Comparison of ENCODE assay signal across 17 cellular contexts in the genomic region with DNA sequence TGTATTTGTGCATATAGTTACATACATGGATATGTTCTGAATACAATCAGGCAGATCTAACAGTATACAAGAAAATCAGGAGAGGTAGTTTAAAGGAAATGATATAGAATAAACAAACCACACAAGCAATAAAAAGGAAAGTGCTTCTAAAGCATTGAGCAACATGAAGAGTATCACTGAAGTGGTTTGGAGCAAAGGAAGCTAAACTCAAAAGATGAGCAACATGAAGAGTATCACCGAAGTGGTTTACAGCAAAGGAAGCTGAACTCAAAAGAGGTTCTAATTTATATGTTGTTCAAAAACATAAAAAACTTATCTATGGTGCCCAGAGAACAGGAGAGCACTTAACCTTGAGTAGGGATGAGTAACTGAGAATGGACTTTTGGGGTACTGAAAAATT. TPM values are rescaled to one million over a fixed set of nuclear protein-coding genes. Genes with fewer than 3 reads are reported as not detected.
A peak's percentile ranks its signal among the peaks of the same experiment; 100 is the strongest.
DNase-seq lines count a peak whose midpoint lies in the region; ATAC-seq and TF ChIP-seq lines count a peak whose summit lies in the region.
"Had no signal": no experiment of that assay in that cellular context is flagged by ENCODE, and none has a peak within 500 bp of the region (broad histone marks: within the 10 kb centered on the region; RNA-seq: fewer than 3 reads in every experiment).

No MANE protein-coding gene starts in this region.

- H3K36me3 Mint-ChIP-seq in T-helper 1 cell treated with Interleukin-12 subunit alpha and Interleukin-12 subunit beta and Interleukin-4 antibody, amounts not matched to agents 30 μg/mL and 1 μg/mL, for 36 hours (ENCODE audit: low read depth) = peaks cover 6% of the 10 kb centered on the region
- H3K36me3 Mint-ChIP-seq in activated naive CD4-positive, alpha-beta T cell treated with anti-CD3 and anti-CD28 coated beads, Interleukin-2, amount 10 ng/mL, durations not matched to agents 7 days and 5 days = peaks cover 13% of the 10 kb centered on the region
- no peaks in the 10 kb centered on the region for H3K36me3 Mint-ChIP-seq in CD4-positive, alpha-beta T cell (ENCODE audit: low read depth)
- no peaks in the 10 kb centered on the region for H3K36me3 Mint-ChIP-seq in T-helper 2 cell treated with Interferon-gamma antibody and Interleukin-4, amounts not matched to agents 5 μg/mL and 100 μg/mL, for 36 hours (ENCODE audit: low read depth)

- peak overlapping the region; percentile 28 for H3K4me3 Mint-ChIP-seq in T-helper 1 cell treated with Interleukin-12 subunit alpha and Interleukin-12 subunit beta and Interleukin-4 antibody, amounts not matched to agents 30 μg/mL and 1 μg/mL, for 36 hours
- H3K4me3 Mint-ChIP-seq in activated naive CD4-positive, alpha-beta T cell treated with anti-CD3 and anti-CD28 coated beads, Interleukin-2, amount 10 ng/mL, durations not matched to agents 7 days and 5 days = no peak overlapping the region
- H3K4me3 Mint-ChIP-seq in CD4-positive, alpha-beta T cell = peak overlapping the region; percentile 2
- H3K4me3 Mint-ChIP-seq in T-helper 2 cell treated with Interferon-gamma antibody and Interleukin-4, amounts not matched to agents 5 μg/mL and 100 μg/mL, for 36 hours = peak overlapping the region; percentile 42
- H3K4me3 Mint-ChIP-seq: GM23338 had no signal

- intact Hi-C loops in CD4-positive, alpha-beta T cell (cut with DNase I, micrococcal nuclease) = no loop called here

- no peaks in the 10 kb centered on the region for H3K9me3 ChIP-seq in CD4-positive, alpha-beta T cell (ENCODE audit: control insufficient read depth, low read length)
- H3K9me3 ChIP-seq: BLaER1 had no signal

- no peaks in the 10 kb centered on the region for H3K27me3 ChIP-seq in CD4-positive, alpha-beta T cell (ENCODE audit: control insufficient read depth, insufficient read depth, low read length)
- H3K27me3 ChIP-seq: BLaER1 had no signal

- ATAC-seq in CD4-positive, alpha-beta T cell (ENCODE audit: poor library complexity) = no peak
- no peak for ATAC-seq in GM21737 (IDR thresholded peaks at IDR 0.05; ENCODE audit: unreplicated experiment)
- ATAC-seq: GM12878, GM23338 had no signal

- CTCF ChIA-PET in activated naive CD4-positive, alpha-beta T cell treated with anti-CD3 and anti-CD28 coated beads, Interleukin-2, amount 10 ng/mL, durations not matched to agents 7 days and 5 days (lab: Charles Lee) = no interaction called here
- CTCF ChIA-PET in CD4-positive, alpha-beta T cell (lab: Charles Lee) = no interaction called here

- H3K27ac ChIP-seq in CD4-positive, alpha-beta T cell (ENCODE audit: low read depth, low read length) = no peak overlapping the region
- H3K27ac ChIP-seq: BLaER1 had no signal

- H3K27me3 Mint-ChIP-seq in T-helper 1 cell treated with Interleukin-12 subunit alpha and Interleukin-12 subunit beta and Interleukin-4 antibody, amounts not matched to agents 30 μg/mL and 1 μg/mL, for 36 hours (ENCODE audit: low read depth) = no peaks in the 10 kb centered on the region
- H3K27me3 Mint-ChIP-seq in activated naive CD4-positive, alpha-beta T cell treated with anti-CD3 and anti-CD28 coated beads, Interleukin-2, amount 10 ng/mL, durations not matched to agents 7 days and 5 days = no peaks in the 10 kb centered on the region
- no peaks in the 10 kb centered on the region for H3K27me3 Mint-ChIP-seq in CD4-positive, alpha-beta T cell
- no peaks in the 10 kb centered on the region for H3K27me3 Mint-ChIP-seq in T-helper 2 cell treated with Interferon-gamma antibody and Interleukin-4, amounts not matched to agents 5 μg/mL and 100 μg/mL, for 36 hours (ENCODE audit: low read depth)

- no peaks in the 10 kb centered on the region for H3K9me3 Mint-ChIP-seq in T-helper 1 cell treated with Interleukin-12 subunit alpha and Interleukin-12 subunit beta and Interleukin-4 antibody, amounts not matched to agents 30 μg/mL and 1 μg/mL, for 36 hours
- peaks cover 6% of the 10 kb centered on the region for H3K9me3 Mint-ChIP-seq in activated naive CD4-positive, alpha-beta T cell treated with anti-CD3 and anti-CD28 coated beads, Interleukin-2, amount 10 ng/mL, durations not matched to agents 7 days and 5 days
- no peaks in the 10 kb centered on the region for H3K9me3 Mint-ChIP-seq in CD4-positive, alpha-beta T cell
- H3K9me3 Mint-ChIP-seq in T-helper 2 cell treated with Interferon-gamma antibody and Interleukin-4, amounts not matched to agents 5 μg/mL and 100 μg/mL, for 36 hours = no peaks in the 10 kb centered on the region

- peak overlapping the region; percentile 70 for H3K27ac Mint-ChIP-seq in T-helper 1 cell treated with Interleukin-12 subunit alpha and Interleukin-12 subunit beta and Interleukin-4 antibody, amounts not matched to agents 30 μg/mL and 1 μg/mL, for 36 hours
- H3K27ac Mint-ChIP-seq in activated naive CD4-positive, alpha-beta T cell treated with anti-CD3 and anti-CD28 coated beads, Interleukin-2, amount 10 ng/mL, durations not matched to agents 7 days and 5 days = peak overlapping the region; percentile 87
- peak overlapping the region; percentile 58 for H3K27ac Mint-ChIP-seq in CD4-positive, alpha-beta T cell
- peak overlapping the region; percentile 9 for H3K27ac Mint-ChIP-seq in T-helper 2 cell treated with Interferon-gamma antibody and Interleukin-4, amounts not matched to agents 5 μg/mL and 100 μg/mL, for 36 hours
- H3K27ac Mint-ChIP-seq: GM23338 had no signal

- no peak for TF ChIP-seq CTCF in CD4-positive, alpha-beta T cell (IDR thresholded peaks at IDR 0.05)

- DNase-seq in T-helper 1 cell = no peak
- DNase-seq in activated naive CD4-positive, alpha-beta T cell treated with anti-CD3 and anti-CD28 coated beads, Interleukin-2, amount 10 ng/mL, durations not matched to agents 7 days and 5 days = no peak
- no peak for DNase-seq in activated naive CD4-positive, alpha-beta T cell treated with Interleukin-2 at 50 U/mL for 16 hours
- DNase-seq in CD4-positive, alpha-beta T cell = no peak
- DNase-seq in T-helper 2 cell treated with Interferon-gamma antibody and Interleukin-4, amounts not matched to agents 5 μg/mL and 100 μg/mL, for 36 hours (ENCODE audit: low spot score) = no peak
- DNase-seq: 8988T, AML-193, Calu3, DMS 273 treated with DMSO at 0.1 percent for 48 hours, H7 had no signal

- POLR2A ChIA-PET in CD4-positive, alpha-beta T cell (lab: Charles Lee) = interaction anchor here (0.6 to 1.4 kb wide), 2 partner anchors 12 to 26 kb away, joined by 3 to 4 read pairs; no protein-coding TSS in a partner anchor

- H3K4me1 Mint-ChIP-seq in T-helper 1 cell treated with Interleukin-12 subunit alpha and Interleukin-12 subunit beta and Interleukin-4 antibody, amounts not matched to agents 30 μg/mL and 1 μg/mL, for 36 hours (ENCODE audit: low read depth) = peaks cover 50% of the 10 kb centered on the region
- peaks cover 81% of the 10 kb centered on the region for H3K4me1 Mint-ChIP-seq in activated naive CD4-positive, alpha-beta T cell treated with anti-CD3 and anti-CD28 coated beads, Interleukin-2, amount 10 ng/mL, durations not matched to agents 7 days and 5 days
- peaks cover 65% of the 10 kb centered on the region for H3K4me1 Mint-ChIP-seq in CD4-positive, alpha-beta T cell (ENCODE audit: low read depth)
- peaks cover 50% of the 10 kb centered on the region for H3K4me1 Mint-ChIP-seq in T-helper 2 cell treated with Interferon-gamma antibody and Interleukin-4, amounts not matched to agents 5 μg/mL and 100 μg/mL, for 36 hours (ENCODE audit: low read depth)
- H3K4me1 Mint-ChIP-seq: GM23338 had no signal

RNA-seq across cellular contexts. Expression of a gene that starts 29.1 kb away (rescaled TPM):
- not detected for total RNA-seq in CD4-positive, alpha-beta T cell
- total RNA-seq: Calu3, G401, GM12878, GM23338, H7, HT-29 had no signal

Comparison
In these comparisons a context has a peak if more than half of its experiments do, and no peak if none do; other contexts are left out.
1. H3K27ac Mint-ChIP-seq: peak in every context shown above with its lines; median percentile 87 in activated naive CD4-positive, alpha-beta T cell treated with anti-CD3 and anti-CD28 coated beads, Interleukin-2, amount 10 ng/mL, durations not matched to agents 7 days and 5 days; 70 in T-helper 1 cell treated with Interleukin-12 subunit alpha and Interleukin-12 subunit beta and Interleukin-4 antibody, amounts not matched to agents 30 μg/mL and 1 μg/mL, for 36 hours; 58 in CD4-positive, alpha-beta T cell; 9 in T-helper 2 cell treated with Interferon-gamma antibody and Interleukin-4, amounts not matched to agents 5 μg/mL and 100 μg/mL, for 36 hours.